ENCODE assay signal across 8 cellular contexts in the genomic region with DNA sequence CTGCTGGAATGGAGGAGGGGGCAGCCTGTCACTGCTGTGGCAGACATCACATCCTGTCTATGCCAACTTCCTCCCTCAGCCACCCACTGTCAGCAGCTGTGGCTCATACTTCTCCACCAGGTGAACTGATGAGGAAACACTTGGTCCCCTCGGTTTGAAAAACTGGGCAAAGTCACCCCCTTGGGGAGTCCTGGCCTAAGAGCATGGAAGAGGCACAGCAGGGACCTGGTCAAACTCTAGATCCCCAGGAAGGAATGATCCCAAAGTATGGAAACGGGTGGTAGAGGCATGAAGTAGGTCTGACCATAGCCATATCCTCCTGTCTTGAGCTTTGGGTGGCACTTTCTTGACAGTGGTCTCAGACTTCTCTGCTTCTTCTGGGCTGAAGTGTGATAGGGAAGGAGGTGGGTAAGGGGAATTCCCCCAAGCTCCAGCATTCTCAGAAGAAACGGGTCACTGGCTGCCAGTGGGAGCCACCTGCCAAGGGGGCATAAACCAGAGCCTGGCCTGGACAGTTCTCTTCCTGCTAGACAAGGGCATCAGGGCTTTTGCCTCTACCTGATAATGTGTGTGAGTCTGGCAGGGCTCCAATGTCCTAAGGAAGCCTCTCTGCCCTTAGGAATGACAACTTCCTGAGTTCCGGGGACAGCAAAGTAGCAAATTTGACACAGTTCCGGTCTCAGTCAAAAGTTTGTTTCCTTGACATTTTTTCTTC. TPM values are rescaled to one million over a fixed set of nuclear protein-coding genes. Genes with fewer than 3 reads are reported as not detected.
DNase-seq lines count a peak whose midpoint lies in the region; ATAC-seq, FAIRE-seq and TF ChIP-seq lines count a peak whose summit lies in the region.

No MANE protein-coding gene starts in this region.

- no TSS peak for BruUV-seq in mammary epithelial cell (replicated peaks; lab: Mats Ljungman, UMichigan)

- peak; percentile 92 to 93 for ATAC-seq in naive thymus-derived CD8-positive, alpha-beta T cell
- ATAC-seq in HG02981 (IDR thresholded peaks at IDR 0.05; ENCODE audit: unreplicated experiment) (no peak), pancreas (no peak)

- H3K36me3 ChIP-seq in breast epithelium (no peaks in the 10 kb centered on the region), mammary epithelial cell (ENCODE audit: insufficient read depth, low read length) (no peaks in the 10 kb centered on the region), thyroid gland (no peaks in the 10 kb centered on the region), pancreas (no peaks in the 10 kb centered on the region)

- no peaks in the 10 kb centered on the region for H3K27me3 Mint-ChIP-seq in naive thymus-derived CD8-positive, alpha-beta T cell

- H3K79me2 ChIP-seq in mammary epithelial cell (ENCODE audit: insufficient read depth, low read length): peaks cover 11% of the 10 kb centered on the region

- H2AFZ ChIP-seq in mammary epithelial cell (ENCODE audit: low read depth, low read length): no peak overlapping the region

- peaks cover 59 to 100% (median 95%) of the 10 kb centered on the region in 4 donors for H3K4me1 Mint-ChIP-seq in naive thymus-derived CD8-positive, alpha-beta T cell

- peak overlapping the region; percentile 92 to 99 (median 98) for H3K27ac Mint-ChIP-seq in naive thymus-derived CD8-positive, alpha-beta T cell

- H3K4me3 ChIP-seq in breast epithelium (no peak overlapping the region), mammary epithelial cell (replicated peaks in 1 of 3; ENCODE audit: insufficient read depth in 1 of 3, low read depth in 2 of 3, low read length in 3 of 3) (no peak overlapping the region), thyroid gland (replicated peaks in 1 of 3) (no peak overlapping the region), pancreas (no peak overlapping the region)

- 55% methylated on average over 5 of the region's 5 CpGs for WGBS in mammary epithelial cell (ENCODE audit: low coverage, missing lambda C conversion rate)
- WGBS in thyroid gland, 2 donors: 59 to 61% methylated on average over 5 of the region's 5 CpGs
- 66 to 68% methylated on average over 5 of the region's 5 CpGs for WGBS in pancreas, 2 donors

- CTCF ChIA-PET in mammary epithelial cell (lab: Charles Lee; ENCODE audit: low non-redundant PET): no interaction called here

- H3K9me3 Mint-ChIP-seq in naive thymus-derived CD8-positive, alpha-beta T cell: no peaks in the 10 kb centered on the region

- no peak for TF ChIP-seq POLR2A in breast epithelium (IDR thresholded peaks at IDR 0.05)
- TF ChIP-seq POLR2A in thyroid gland (IDR thresholded peaks at IDR 0.05): no peak

- peak overlapping the region; percentile 67 to 87 (median 76) for H3K4me3 Mint-ChIP-seq in naive thymus-derived CD8-positive, alpha-beta T cell

- H3K27ac ChIP-seq in breast epithelium: peak overlapping the region; percentile 91 to 94
- H3K27ac ChIP-seq in mammary epithelial cell (ENCODE audit: insufficient read depth, low read depth, low read length): no peak overlapping the region
- H3K27ac ChIP-seq in thyroid gland: peak overlapping the region; percentile 90 to 99 (median 96)
- peak overlapping the region in 2 of 4 donors; percentile 43 to 87 for H3K27ac ChIP-seq in pancreas

- no peak overlapping the region for H3K4me2 ChIP-seq in mammary epithelial cell (ENCODE audit: insufficient read depth, low read depth, low read length)

- intact Hi-C loops in breast epithelium (cut with DNase I; ENCODE audit: low total_unique reads) (no loop called here), mammary epithelial cell (cut with micrococcal nuclease) (no loop called here), thyroid gland (cut with DNase I) (no loop called here), pancreas (cut with DNase I) (no loop called here)

- H3K9ac ChIP-seq in mammary epithelial cell (ENCODE audit: insufficient read depth, low read length): no peak overlapping the region

- no peak for TF ChIP-seq CTCF in breast epithelium (IDR thresholded peaks at IDR 0.05)
- no peak for TF ChIP-seq CTCF in mammary epithelial cell (conservative IDR thresholded peaks at IDR 0.05 in 1 of 2, IDR thresholded peaks at IDR 0.05 in 1 of 2; ENCODE audit: extremely low read depth in 1 of 2, insufficient read depth in 1 of 2, low read depth in 1 of 2, low read length in 2 of 2)
- TF ChIP-seq CTCF in thyroid gland (IDR thresholded peaks at IDR 0.05): no peak
- no peak for TF ChIP-seq CTCF in pancreas (IDR thresholded peaks at IDR 0.05)

- peaks cover 0 to 5% (median 3%) of the 10 kb centered on the region in 3 donors for H3K36me3 Mint-ChIP-seq in naive thymus-derived CD8-positive, alpha-beta T cell

- peaks cover 0 to 31% of the 10 kb centered on the region in 2 donors for H3K4me1 ChIP-seq in breast epithelium
- H3K4me1 ChIP-seq in mammary epithelial cell (ENCODE audit: insufficient read depth, low read length): peaks cover 21% of the 10 kb centered on the region
- H3K4me1 ChIP-seq in thyroid gland: peaks cover 68 to 95% of the 10 kb centered on the region in 2 donors
- H3K4me1 ChIP-seq in pancreas: peaks cover 7 to 25% (median 20%) of the 10 kb centered on the region in 3 donors

- no peaks in the 10 kb centered on the region for H3K27me3 ChIP-seq in breast epithelium
- H3K27me3 ChIP-seq in mammary epithelial cell (ENCODE audit: insufficient read depth, low read length): no peaks in the 10 kb centered on the region
- no peaks in the 10 kb centered on the region for H3K27me3 ChIP-seq in thyroid gland
- no peaks in the 10 kb centered on the region for H3K27me3 ChIP-seq in pancreas

- H3K9me3 ChIP-seq in breast epithelium: no peaks in the 10 kb centered on the region
- H3K9me3 ChIP-seq in mammary epithelial cell (replicated peaks; ENCODE audit: insufficient read depth, low read length): no peaks in the 10 kb centered on the region
- H3K9me3 ChIP-seq in thyroid gland: no peaks in the 10 kb centered on the region
- H3K9me3 ChIP-seq in pancreas: no peaks in the 10 kb centered on the region

- dilution Hi-C loops in mammary epithelial cell (cut with HindIII; ENCODE audit: low sequenced_read_pairs): no loop called here

- POLR2A ChIA-PET in naive thymus-derived CD8-positive, alpha-beta T cell (lab: Charles Lee): interaction anchor here (0.6 to 9.7 kb wide), 13 partner anchors 9 to 85 kb away, joined by 3 to 81 read pairs (median 6); a partner anchor contains a TSS

- no peaks in the 10 kb centered on the region for H4K20me1 ChIP-seq in mammary epithelial cell (ENCODE audit: insufficient read depth, low read length)

- no peak for FAIRE-seq in pancreas (lab: Jason Lieb, UNC)

- DNase-seq in breast epithelium (ENCODE audit: low spot score in 2 of 2) (no peak), mammary epithelial cell (no peak), thyroid gland (peak; percentile 43 to 57), pancreas (no peak), ureter (ENCODE audit: low spot score) (no peak)
- peak; percentile 54 for DNase-seq in activated naive CD4-positive, alpha-beta T cell treated with Interleukin-2 at 50 U/mL for 16 hours
- peak in 9 of 10 donors; percentile 45 to 81 (median 68) for DNase-seq in naive thymus-derived CD8-positive, alpha-beta T cell

- in situ Hi-C loops in mammary epithelial cell (cut with MboI; ENCODE audit: low sequenced_read_pairs in 2 of 2): no loop called here

RNA-seq across cellular contexts. Expression of a gene that starts 36.0 kb away (rescaled TPM):
- total RNA-seq in breast epithelium (10 to 100 TPM in 2 of 3 donors, 1 to 10 TPM in 1; 9.8 to 13.8 (median 13.3) TPM), mammary epithelial cell (10 to 100 TPM; 17.6 to 32.0 TPM), thyroid gland (10 to 100 TPM; 30.9 to 41.8 (median 35.1) TPM), pancreas (10 to 100 TPM in 1 of 6 donors, 1 to 10 TPM in 5; 1.8 to 13.5 (median 2.7) TPM), ureter (12.6 TPM)
- polyA plus RNA-seq in mammary epithelial cell (10.7 TPM), pancreas (1 to 10 TPM; 2.9 to 3.1 TPM)
- 24.7 TPM for polyA minus RNA-seq in mammary epithelial cell
- 10 to 100 TPM; 34.4 to 36.5 TPM for total RNA-seq in naive thymus-derived CD8-positive, alpha-beta T cell
- polyA plus RNA-seq in naive thymus-derived CD8-positive, alpha-beta T cell: 10 to 100 TPM in 1 of 3 donors, 1 to 10 TPM in 2; 7.6 to 12.1 (median 8.4) TPM

RNA-seq across cellular contexts. Expression of a gene that starts 47.8 kb away (rescaled TPM):
- total RNA-seq in breast epithelium: 10 to 100 TPM; 10.4 to 34.0 (median 32.8) TPM
- total RNA-seq in mammary epithelial cell: 10 to 100 TPM in 1 of 2 donors, 1 to 10 TPM in 1; 8.0 to 34.4 TPM
- polyA plus RNA-seq in mammary epithelial cell: 14.4 TPM
- polyA minus RNA-seq in mammary epithelial cell: 21.9 TPM
- 10 to 100 TPM; 13.6 to 16.7 TPM for total RNA-seq in naive thymus-derived CD8-positive, alpha-beta T cell
- polyA plus RNA-seq in naive thymus-derived CD8-positive, alpha-beta T cell: 1 to 10 TPM; 1.5 to 4.0 (median 2.3) TPM
- 10 to 100 TPM; 29.5 to 39.7 (median 34.4) TPM for total RNA-seq in thyroid gland
- 10 to 100 TPM; 11.2 to 19.9 (median 13.2) TPM for total RNA-seq in pancreas
- polyA plus RNA-seq in pancreas: 10 to 100 TPM; 44.9 to 58.3 TPM
- 44.4 TPM for total RNA-seq in ureter

Comparison
In these comparisons a context has a peak if more than half of its experiments do, and no peak if none do; other contexts are left out.
1. DNase-seq: peak in activated naive CD4-positive, alpha-beta T cell treated with Interleukin-2 at 50 U/mL for 16 hours (single experiment), naive thymus-derived CD8-positive, alpha-beta T cell (9 of 10) and thyroid gland (2 of 2); none in breast epithelium (0 of 2), mammary epithelial cell (single experiment), pancreas (0 of 6) and ureter (single experiment).
2. ATAC-seq: peak in naive thymus-derived CD8-positive, alpha-beta T cell (2 of 2); none in HG02981 (single experiment) and pancreas (0 of 4).